In the genomic region with DNA sequence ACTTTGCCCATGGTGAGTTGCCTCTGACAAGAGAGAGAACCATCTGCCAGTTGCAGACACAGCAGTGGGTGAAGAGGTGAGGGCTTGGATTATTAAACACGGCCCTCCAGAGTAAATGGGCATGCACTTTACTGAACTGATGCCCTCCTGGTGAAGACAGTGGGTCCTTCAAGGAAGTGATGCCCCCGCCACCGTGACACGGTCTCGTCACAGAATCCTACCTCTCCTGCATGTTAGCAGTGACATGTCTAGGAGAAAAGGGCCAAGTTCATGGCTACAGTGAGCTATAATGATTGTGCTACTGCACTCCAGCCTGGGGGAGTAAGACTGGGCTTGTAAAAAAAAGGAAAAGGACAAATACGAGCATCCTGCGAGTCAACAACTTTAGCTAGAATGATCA, we compare ENCODE assay signal across 9 cellular contexts. TPM values are rescaled to one million over a fixed set of nuclear protein-coding genes. Genes with fewer than 3 reads are reported as not detected.
DNase-seq lines count a peak whose midpoint lies in the region; TF ChIP-seq lines count a peak whose summit lies in the region.
"Had no signal": no experiment of that assay in that cellular context is flagged by ENCODE, and none has a peak within 500 bp of the region (broad histone marks: within the 10 kb centered on the region; RNA-seq: fewer than 3 reads in every experiment).

No MANE protein-coding gene starts in this region.

- peak overlapping the region; percentile 7 for H3K27ac Mint-ChIP-seq in dendritic cell treated with granulocyte-macrophage colony-stimulating factor and Interleukin-4, amounts not matched to agents 40 ng/mL and 50 ng/mL, for 4 days

- peak overlapping the region; percentile 96 for H3K4me3 ChIP-seq in BE2C (ENCODE audit: low read depth, low read length)
- peak overlapping the region; percentile 69 for H3K4me3 ChIP-seq in LNCaP clone FGC (ENCODE audit: low read depth, low read length)
- H3K4me3 ChIP-seq in neural cell (ENCODE audit: low read length), result peak overlapping the region; percentile 31

- peaks cover 37% of the 10 kb centered on the region for H3K4me1 Mint-ChIP-seq in dendritic cell treated with granulocyte-macrophage colony-stimulating factor and Interleukin-4, amounts not matched to agents 40 ng/mL and 50 ng/mL, for 4 days (ENCODE audit: low read depth)

- H3K4me1 ChIP-seq in BE2C, result no peaks in the 10 kb centered on the region

- peaks cover 51% of the 10 kb centered on the region for H3K27me3 Mint-ChIP-seq in dendritic cell treated with granulocyte-macrophage colony-stimulating factor and Interleukin-4, amounts not matched to agents 40 ng/mL and 50 ng/mL, for 4 days

- H3K27ac ChIP-seq in neural cell (ENCODE audit: low read length), result no peak overlapping the region

- no peaks in the 10 kb centered on the region for H3K9me3 Mint-ChIP-seq in dendritic cell treated with granulocyte-macrophage colony-stimulating factor and Interleukin-4, amounts not matched to agents 40 ng/mL and 50 ng/mL, for 4 days

- peak overlapping the region; percentile 65 for H3K4me3 Mint-ChIP-seq in dendritic cell treated with granulocyte-macrophage colony-stimulating factor and Interleukin-4, amounts not matched to agents 40 ng/mL and 50 ng/mL, for 4 days

- intact Hi-C loops in dendritic cell treated with granulocyte-macrophage colony-stimulating factor and Interleukin-4, amounts not matched to agents 40 ng/mL and 50 ng/mL, for 4 days (cut with micrococcal nuclease), result no loop called here

- peaks cover 5% of the 10 kb centered on the region for H4K20me1 ChIP-seq in neural cell (ENCODE audit: insufficient read depth)

- H2AFZ ChIP-seq in neural cell (ENCODE audit: low read depth, low read length), result no peak overlapping the region

- peaks cover 42% of the 10 kb centered on the region for H3K79me2 ChIP-seq in neural cell (replicated peaks; ENCODE audit: insufficient read depth, low read length)

- no peak for TF ChIP-seq RAD21 in neural cell (conservative IDR thresholded peaks at IDR 0.05)

- H3K36me3 ChIP-seq in BE2C, result peaks cover 19% of the 10 kb centered on the region
- no peaks in the 10 kb centered on the region for H3K36me3 ChIP-seq in neural cell (ENCODE audit: insufficient read depth, low read length)

- H3K27me3 ChIP-seq in BE2C (no peaks in the 10 kb centered on the region), neural cell (ENCODE audit: insufficient read depth, low read depth, low read length) (no peaks in the 10 kb centered on the region)

- TF ChIP-seq CTCF in BE2C (IDR thresholded peaks at IDR 0.05; ENCODE audit: low read depth, low read length) (no peak), LNCaP clone FGC (IDR thresholded peaks at IDR 0.05; ENCODE audit: control insufficient read depth, extremely low read depth, insufficient read depth) (no peak), neural cell (IDR thresholded peaks at IDR 0.05; ENCODE audit: poor library complexity, severe bottlenecking) (no peak)

- H3K9me3 ChIP-seq in BE2C (no peaks in the 10 kb centered on the region), neural cell (ENCODE audit: low read length) (no peaks in the 10 kb centered on the region)

- H3K4me2 ChIP-seq in neural cell (ENCODE audit: low read length), result no peak overlapping the region

- H3K9ac ChIP-seq in neural cell (ENCODE audit: low read length), result no peak overlapping the region

- DNase-seq in BE2C (no peak), LNCaP clone FGC (ENCODE audit: low read depth) (no peak), NCI-H2107 (lab: John Stamatoyannopoulos, UW) (no peak), cortex of kidney (lab: John Stamatoyannopoulos, UW) (no peak), NCI-H1436 (lab: John Stamatoyannopoulos, UW) (no peak), NAMALWA (ENCODE audit: low spot score) (no peak)
- DNase-seq: NCI-H1105 had no signal

- peaks cover 45% of the 10 kb centered on the region for H3K36me3 Mint-ChIP-seq in dendritic cell treated with granulocyte-macrophage colony-stimulating factor and Interleukin-4, amounts not matched to agents 40 ng/mL and 50 ng/mL, for 4 days (ENCODE audit: low read depth)

- no peaks in the 10 kb centered on the region for H3K9me2 ChIP-seq in neural cell (ENCODE audit: insufficient read depth, low read length)

- no peak for TF ChIP-seq EP300 in neural cell (conservative IDR thresholded peaks at IDR 0.05; ENCODE audit: poor library complexity, severe bottlenecking)

- peaks cover 3% of the 10 kb centered on the region for H3F3A ChIP-seq in neural cell (ENCODE audit: insufficient read depth, low read length, poor library complexity, severe bottlenecking)

TF ChIP-seq in neural cell, 6 proteins besides CTCF, POLR2A, EP300 and RAD21:
- no peak for TF ChIP-seq POLR2AphosphoS5 (IDR thresholded peaks at IDR 0.05)
- no peak for TF ChIP-seq TAF1 (IDR thresholded peaks at IDR 0.05; ENCODE audit: low read depth)
- no peak for TF ChIP-seq MXI1 (conservative IDR thresholded peaks at IDR 0.05; ENCODE audit: poor library complexity, severe bottlenecking)
- TF ChIP-seq EZH2 (IDR thresholded peaks at IDR 0.05; ENCODE audit: borderline replicate concordance, insufficient read depth, low read length, poor library complexity, severe bottlenecking), result no peak
- no peak for TF ChIP-seq SMC3 (conservative IDR thresholded peaks at IDR 0.05; ENCODE audit: poor library complexity)
- TF ChIP-seq, protein P1, sequence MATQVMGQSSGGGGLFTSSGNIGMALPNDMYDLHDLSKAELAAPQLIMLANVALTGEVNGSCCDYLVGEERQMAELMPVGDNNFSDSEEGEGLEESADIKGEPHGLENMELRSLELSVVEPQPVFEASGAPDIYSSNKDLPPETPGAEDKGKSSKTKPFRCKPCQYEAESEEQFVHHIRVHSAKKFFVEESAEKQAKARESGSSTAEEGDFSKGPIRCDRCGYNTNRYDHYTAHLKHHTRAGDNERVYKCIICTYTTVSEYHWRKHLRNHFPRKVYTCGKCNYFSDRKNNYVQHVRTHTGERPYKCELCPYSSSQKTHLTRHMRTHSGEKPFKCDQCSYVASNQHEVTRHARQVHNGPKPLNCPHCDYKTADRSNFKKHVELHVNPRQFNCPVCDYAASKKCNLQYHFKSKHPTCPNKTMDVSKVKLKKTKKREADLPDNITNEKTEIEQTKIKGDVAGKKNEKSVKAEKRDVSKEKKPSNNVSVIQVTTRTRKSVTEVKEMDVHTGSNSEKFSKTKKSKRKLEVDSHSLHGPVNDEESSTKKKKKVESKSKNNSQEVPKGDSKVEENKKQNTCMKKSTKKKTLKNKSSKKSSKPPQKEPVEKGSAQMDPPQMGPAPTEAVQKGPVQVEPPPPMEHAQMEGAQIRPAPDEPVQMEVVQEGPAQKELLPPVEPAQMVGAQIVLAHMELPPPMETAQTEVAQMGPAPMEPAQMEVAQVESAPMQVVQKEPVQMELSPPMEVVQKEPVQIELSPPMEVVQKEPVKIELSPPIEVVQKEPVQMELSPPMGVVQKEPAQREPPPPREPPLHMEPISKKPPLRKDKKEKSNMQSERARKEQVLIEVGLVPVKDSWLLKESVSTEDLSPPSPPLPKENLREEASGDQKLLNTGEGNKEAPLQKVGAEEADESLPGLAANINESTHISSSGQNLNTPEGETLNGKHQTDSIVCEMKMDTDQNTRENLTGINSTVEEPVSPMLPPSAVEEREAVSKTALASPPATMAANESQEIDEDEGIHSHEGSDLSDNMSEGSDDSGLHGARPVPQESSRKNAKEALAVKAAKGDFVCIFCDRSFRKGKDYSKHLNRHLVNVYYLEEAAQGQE (IDR thresholded peaks at IDR 0.05; ENCODE audit: borderline replicate concordance), result no peak

RNA-seq across cellular contexts. Expression of a gene that starts 2.4 kb away (rescaled TPM):
- polyA plus RNA-seq in BE2C (2012; ENCODE audit: insufficient read depth, insufficient read length, low read depth), result 47.0 TPM
- 77.1 and 95.9 TPM in 2 replicates for polyA plus RNA-seq in neural cell
- 32.4 and 35.1 TPM in 2 replicates for polyA minus RNA-seq in neural cell

Comparison
In these comparisons a context has a peak if more than half of its experiments do, and no peak if none do; other contexts are left out.
1. H3K4me3 ChIP-seq: peak in every context shown above with its lines; median percentile 96 in BE2C; 69 in LNCaP clone FGC; 31 in neural cell.